ENCODE assay signal across 11 cellular contexts in genomic region chr17:59362811-59363205, GRCh38. TPM values are rescaled to one million over a fixed set of nuclear protein-coding genes. Genes with fewer than 3 reads are reported as not detected.
DNase-seq lines count a peak whose midpoint lies in the region; ATAC-seq and TF ChIP-seq lines count a peak whose summit lies in the region.
"Had no signal": no experiment of that assay in that cellular context is flagged by ENCODE, and none has a peak within 500 bp of the region (broad histone marks: within the 10 kb centered on the region; RNA-seq: fewer than 3 reads in every experiment).

No MANE protein-coding gene starts in this region.

- peak overlapping the region; percentile 99 for H3K27ac ChIP-seq in ACC112 (ENCODE audit: low read depth, low read length)
- H3K27ac ChIP-seq in H9 (ENCODE audit: insufficient read length, low read depth, low read length), result no peak overlapping the region
- H3K27ac ChIP-seq in naive thymus-derived CD4-positive, alpha-beta T cell (ENCODE audit: low read depth, low read length), result peak overlapping the region; percentile 68

- no peak overlapping the region for H4K8ac ChIP-seq in H9 (replicated peaks; ENCODE audit: insufficient read length, low read depth, low read length)

- no peak overlapping the region for H2BK20ac ChIP-seq in H9 (ENCODE audit: low read depth, low read length, poor library complexity, severe bottlenecking)

- no peak overlapping the region for H2BK5ac ChIP-seq in H9 (ENCODE audit: insufficient read length, low read length)

- H2AFZ ChIP-seq in ACC112 (ENCODE audit: low read length, unreplicated experiment) (peak overlapping the region; percentile 20), H9 (ENCODE audit: low read length) (no peak overlapping the region)

- no peaks in the 10 kb centered on the region for H3K9me3 ChIP-seq in H9 (ENCODE audit: control insufficient read depth, low read depth, low read length)
- no peaks in the 10 kb centered on the region for H3K9me3 ChIP-seq in naive thymus-derived CD4-positive, alpha-beta T cell (ENCODE audit: control insufficient read depth in 2 of 3, low read length in 3 of 3)

- H3K79me2 ChIP-seq in ACC112 (ENCODE audit: control insufficient read depth, insufficient read depth, low read length, unreplicated experiment) (peaks cover 11% of the 10 kb centered on the region), H9 (ENCODE audit: insufficient read depth, low read length) (no peaks in the 10 kb centered on the region)

- POLR2A ChIA-PET in naive thymus-derived CD4-positive, alpha-beta T cell (lab: Charles Lee), result interaction anchor here (0.5 to 4.4 kb wide), 15 partner anchors 9 to 75 kb away, joined by 3 to 96 read pairs (median 5); partner anchors contain the start of gene YPEL2

- H3K4me1 ChIP-seq in ACC112 (ENCODE audit: control insufficient read depth, insufficient read depth, low read length, unreplicated experiment), result peaks cover 68% of the 10 kb centered on the region
- peaks cover 12% of the 10 kb centered on the region; the same call in 1 of the 2 replicates for H3K4me1 ChIP-seq in H9 (ENCODE audit: insufficient read depth, low read length)
- H3K4me1 ChIP-seq in naive thymus-derived CD4-positive, alpha-beta T cell (ENCODE audit: control insufficient read depth in 2 of 2, insufficient read depth in 2 of 2, low read length in 2 of 2), result peaks cover 28 to 88% of the 10 kb centered on the region in 2 donors

- H3K4me3 Mint-ChIP-seq in H9 (no peak overlapping the region), brain (no peak overlapping the region)
- H3K4me3 Mint-ChIP-seq in naive thymus-derived CD4-positive, alpha-beta T cell, result peak overlapping the region; percentile 75 to 90 (median 80)

- no peak for DNase-seq in H9
- DNase-seq in naive thymus-derived CD4-positive, alpha-beta T cell, result no peak
- no peak for DNase-seq in midbrain (lab: John Stamatoyannopoulos, UW)
- no peak for DNase-seq in AG20443 (ENCODE audit: low spot score)
- DNase-seq in GM19240 (ENCODE audit: insufficient read length, low spot score), result no peak
- no peak for DNase-seq in activated CD8-positive, alpha-beta memory T cell treated with anti-CD3 and anti-CD28 coated beads, Interleukin-2, amount 50 U/mL, for 48 hours
- DNase-seq: DND-41, NCI-H2171 had no signal

- H4K20me1 ChIP-seq in H9 (ENCODE audit: control insufficient read depth, insufficient read depth, insufficient read length), result no peaks in the 10 kb centered on the region

- H3K9ac ChIP-seq in H9 (ENCODE audit: extremely low read depth, insufficient read length, low read length), result no peak overlapping the region

- H3K36me3 ChIP-seq in ACC112 (ENCODE audit: insufficient read depth, low read length), result no peaks in the 10 kb centered on the region
- no peaks in the 10 kb centered on the region for H3K36me3 ChIP-seq in naive thymus-derived CD4-positive, alpha-beta T cell (ENCODE audit: control insufficient read depth in 2 of 3, insufficient read depth in 3 of 3, low read length in 3 of 3)

- H3K27me3 ChIP-seq in ACC112 (ENCODE audit: insufficient read depth, low read length) (no peaks in the 10 kb centered on the region), H9 (ENCODE audit: insufficient read depth, low read length) (no peaks in the 10 kb centered on the region)
- H3K27me3 ChIP-seq in naive thymus-derived CD4-positive, alpha-beta T cell (ENCODE audit: control insufficient read depth in 2 of 2, insufficient read depth in 2 of 2, low read length in 2 of 2), result no peaks in the 10 kb centered on the region

- H4K5ac ChIP-seq in H9 (ENCODE audit: insufficient read length, low read depth, low read length), result no peak overlapping the region

- no peak overlapping the region for H3T11ph ChIP-seq in H9 (ENCODE audit: low read length)

- H3K14ac ChIP-seq in H9 (ENCODE audit: insufficient read depth, low read length), result 0 out of 2 replicates have a peak overlapping the region, but pooled peaks have one; percentile 61

- H3K4me3 ChIP-seq in ACC112 (ENCODE audit: low read depth, low read length), result peak overlapping the region; percentile 60
- H3K4me3 ChIP-seq in naive thymus-derived CD4-positive, alpha-beta T cell (ENCODE audit: low read length), result peak overlapping the region; percentile 43

- no peak overlapping the region for H2BK120ac ChIP-seq in H9 (ENCODE audit: low read depth, low read length, poor library complexity, severe bottlenecking)

- H3K23ac ChIP-seq in H9 (ENCODE audit: insufficient read length, low read depth, low read length), result no peak overlapping the region

- H3K23me2 ChIP-seq in H9 (ENCODE audit: insufficient read length, low read depth, low read length, poor library complexity, severe bottlenecking), result no peaks in the 10 kb centered on the region

- H2AK5ac ChIP-seq in H9 (ENCODE audit: insufficient read length, low read length), result no peak overlapping the region

- intact Hi-C loops in naive thymus-derived CD4-positive, alpha-beta T cell (cut with micrococcal nuclease), result loop anchor here (1.0 to 5.0 kb wide), 6 partner anchors 9 to 257 kb away; partner anchors contain the start of genes YPEL2 (in 2 of the 2) and TRIM37 (in 1 of the 2)

- no peak overlapping the region for H2BK12ac ChIP-seq in H9 (ENCODE audit: insufficient read length, low read depth, low read length)

- H3K9me3 Mint-ChIP-seq in H9, result no peaks in the 10 kb centered on the region
- H3K9me3 Mint-ChIP-seq in brain, result no peaks in the 10 kb centered on the region
- peaks cover 0 to 4% (median 0%) of the 10 kb centered on the region in 11 donors for H3K9me3 Mint-ChIP-seq in naive thymus-derived CD4-positive, alpha-beta T cell

- no peaks in the 10 kb centered on the region for H3K79me1 ChIP-seq in H9 (ENCODE audit: insufficient read depth, low read depth, low read length, poor library complexity, severe bottlenecking)

- no peak overlapping the region for H2BK15ac ChIP-seq in H9 (ENCODE audit: low read depth, low read length)

- CTCF ChIA-PET in naive thymus-derived CD4-positive, alpha-beta T cell (lab: Charles Lee), result interaction anchor here (0.6 to 2.6 kb wide), 6 partner anchors 10 to 78 kb away, joined by 3 to 16 read pairs (median 4); no protein-coding TSS in a partner anchor

- no peaks in the 10 kb centered on the region for H3K27me3 Mint-ChIP-seq in H9 (ENCODE audit: low read depth)
- H3K27me3 Mint-ChIP-seq in brain, result no peaks in the 10 kb centered on the region
- H3K27me3 Mint-ChIP-seq in naive thymus-derived CD4-positive, alpha-beta T cell, result no peaks in the 10 kb centered on the region

- ATAC-seq in naive thymus-derived CD4-positive, alpha-beta T cell, result peak; percentile 19
- ATAC-seq: left lobe of liver had no signal

- no peak overlapping the region for H3K4ac ChIP-seq in H9 (ENCODE audit: low read depth, low read length)

- peaks cover 42 to 46% of the 10 kb centered on the region in 2 experiments for H3K4me1 Mint-ChIP-seq in H9
- H3K4me1 Mint-ChIP-seq in brain, result peaks cover 63% of the 10 kb centered on the region
- H3K4me1 Mint-ChIP-seq in naive thymus-derived CD4-positive, alpha-beta T cell, result peaks cover 60 to 98% (median 89%) of the 10 kb centered on the region in 7 donors

- no peak overlapping the region for H3K56ac ChIP-seq in H9 (ENCODE audit: insufficient read length, low read depth, low read length)

- no peaks in the 10 kb centered on the region for H3K36me3 Mint-ChIP-seq in H9 (ENCODE audit: insufficient read depth in 1 of 3, low read depth in 3 of 3)
- H3K36me3 Mint-ChIP-seq in brain, result peaks cover 6% of the 10 kb centered on the region
- H3K36me3 Mint-ChIP-seq in naive thymus-derived CD4-positive, alpha-beta T cell, result peaks cover 0 to 18% (median 6%) of the 10 kb centered on the region in 5 donors

- H4K91ac ChIP-seq in H9 (ENCODE audit: insufficient read length, low read depth, low read length), result no peak overlapping the region

- H3K18ac ChIP-seq in H9 (ENCODE audit: insufficient read length, low read depth, low read length), result no peak overlapping the region

- TF ChIP-seq CTCF in H9 (conservative IDR thresholded peaks at IDR 0.05) (no peak), brain (conservative IDR thresholded peaks at IDR 0.05) (no peak)

- H3K27ac Mint-ChIP-seq in H9 (no peak overlapping the region), brain (peak overlapping the region in 3 of 5 experiments; percentile 34 to 86 (median 40))
- peak overlapping the region; percentile 89 to 99 (median 94) for H3K27ac Mint-ChIP-seq in naive thymus-derived CD4-positive, alpha-beta T cell

- WGBS in H9 (ENCODE audit: extremely low coverage, insufficient read length, low lambda C conversion rate), result no CpG with 5 or more reads among the region's 2 CpGs

- no peak overlapping the region for H3K4me2 ChIP-seq in H9 (ENCODE audit: insufficient read depth, insufficient read length, low read length)

RNA-seq across cellular contexts. Expression of gene YPEL2, which starts 31.4 kb away (rescaled TPM):
- total RNA-seq in H9 (2021), result 0.98 and 1.1 TPM in 2 replicates
- 10.2 TPM for polyA plus RNA-seq in brain (ENCODE audit: insufficient read depth, low read depth, low replicate concordance)
- 10 to 100 TPM; 10.6 to 52.0 (median 46.8) TPM for total RNA-seq in naive thymus-derived CD4-positive, alpha-beta T cell
- polyA plus RNA-seq in naive thymus-derived CD4-positive, alpha-beta T cell, result 10 to 100 TPM; 17.7 to 25.1 TPM

Comparison
In these comparisons a context has a peak if more than half of its experiments do, and no peak if none do; other contexts are left out.
1. H3K27ac Mint-ChIP-seq: peak in brain (3 of 5) and naive thymus-derived CD4-positive, alpha-beta T cell (9 of 9); none in H9 (0 of 3).
2. H3K4me3 Mint-ChIP-seq: peak in naive thymus-derived CD4-positive, alpha-beta T cell (10 of 10); none in H9 (0 of 2) and brain (0 of 5).